Comparison of ENCODE assay signal across 8 cellular contexts in the genomic region with DNA sequence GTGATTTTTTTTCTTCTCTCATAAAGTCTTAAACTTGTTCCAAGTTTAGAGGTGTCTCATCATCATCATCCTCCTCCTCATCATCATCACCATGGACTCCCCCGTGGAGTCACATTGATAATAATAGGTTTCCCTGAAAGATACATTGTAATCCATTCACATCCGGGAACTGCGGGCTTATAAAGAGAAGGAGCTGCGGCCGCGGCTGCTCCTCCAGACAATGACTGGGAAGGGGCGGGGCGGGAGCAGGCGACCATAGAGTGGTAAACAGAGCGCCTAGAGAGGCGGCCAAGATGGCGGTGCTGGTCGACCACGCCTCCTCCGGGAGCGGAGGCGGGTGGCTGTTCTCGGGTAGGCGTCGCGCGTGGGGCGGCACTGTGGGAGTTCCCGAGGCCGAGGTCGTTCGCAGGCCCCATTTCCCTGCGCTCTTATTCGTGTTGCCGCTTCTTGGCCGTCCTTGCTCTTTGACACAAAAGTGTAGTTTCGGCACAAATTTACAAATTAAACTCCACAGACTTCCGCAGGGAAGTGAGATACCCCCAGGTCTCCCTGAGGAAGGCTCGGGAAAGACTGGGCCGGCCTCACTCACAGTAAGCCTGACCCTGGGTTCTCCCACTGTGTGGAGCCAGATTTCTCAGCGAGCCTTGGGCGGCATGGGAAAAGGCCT. TPM values are rescaled to one million over a fixed set of nuclear protein-coding genes. Genes with fewer than 3 reads are reported as not detected.
DNase-seq lines count a peak whose midpoint lies in the region; ATAC-seq and TF ChIP-seq lines count a peak whose summit lies in the region.

No MANE protein-coding gene starts in this region.

- peak; percentile 55 for TF ChIP-seq EP300 in neural cell (conservative IDR thresholded peaks at IDR 0.05; ENCODE audit: poor library complexity, severe bottlenecking)

- peaks cover 4% of the 10 kb centered on the region for H3K9me3 Mint-ChIP-seq in stimulated activated naive CD8-positive, alpha-beta T cell treated with anti-CD3 and anti-CD28 coated beads, Interleukin-15, Interleukin-2, amounts not matched to agents 100 ng/mL and 50 ng/mL, for 24 hours

- H3K27ac Mint-ChIP-seq in stimulated activated naive CD8-positive, alpha-beta T cell treated with anti-CD3 and anti-CD28 coated beads, Interleukin-15, Interleukin-2, amounts not matched to agents 100 ng/mL and 50 ng/mL, for 24 hours: peak overlapping the region; percentile 63

- H3K27me3 ChIP-seq in foreskin keratinocyte (no peaks in the 10 kb centered on the region), neural cell (ENCODE audit: insufficient read depth, low read depth, low read length) (no peaks in the 10 kb centered on the region)

- H3K4me3 ChIP-seq in LNCaP clone FGC (ENCODE audit: low read depth, low read length): peak overlapping the region; percentile 6; the same call in 1 of the 2 replicates
- peak overlapping the region; percentile 68 for H3K4me3 ChIP-seq in neural cell (ENCODE audit: low read length)

- H3K4me1 Mint-ChIP-seq in stimulated activated naive CD8-positive, alpha-beta T cell treated with anti-CD3 and anti-CD28 coated beads, Interleukin-15, Interleukin-2, amounts not matched to agents 100 ng/mL and 50 ng/mL, for 24 hours (ENCODE audit: low read depth): peaks cover 38% of the 10 kb centered on the region

- DNase-seq in DMS53 (lab: John Stamatoyannopoulos, UW) (peak; percentile 100), LNCaP clone FGC (ENCODE audit: low read depth) (peak; percentile 27), RWPE1 (ENCODE audit: low spot score) (peak; percentile 76), foreskin keratinocyte (peak; percentile 72 to 85)
- DNase-seq in activated naive CD4-positive, alpha-beta T cell (lab: John Stamatoyannopoulos, UW): peak in 3 of 4 experiments; percentile 27 to 70 (median 33)

- POLR2A ChIA-PET in RWPE1 (lab: Yijun Ruan, JAX; ENCODE audit: low non-redundant PET): no interaction called here

- no peaks in the 10 kb centered on the region for H3K36me3 ChIP-seq in neural cell (ENCODE audit: insufficient read depth, low read length)

- ATAC-seq in GM21786 (IDR thresholded peaks at IDR 0.05; ENCODE audit: unreplicated experiment) (peak; percentile 83), foreskin keratinocyte (peak; percentile 82)

- H3K79me2 ChIP-seq in neural cell (replicated peaks; ENCODE audit: insufficient read depth, low read length): peaks cover 18% of the 10 kb centered on the region

- H3K9ac ChIP-seq in neural cell (ENCODE audit: low read length): peak overlapping the region; percentile 64

- no peaks in the 10 kb centered on the region for H4K20me1 ChIP-seq in neural cell (ENCODE audit: insufficient read depth)

- H2AFZ ChIP-seq in neural cell (ENCODE audit: low read depth, low read length): peak overlapping the region; percentile 95

- H3K4me1 ChIP-seq in foreskin keratinocyte: no peaks in the 10 kb centered on the region

- no peak for TF ChIP-seq CTCF in LNCaP clone FGC (IDR thresholded peaks at IDR 0.05; ENCODE audit: control insufficient read depth, extremely low read depth, insufficient read depth)
- TF ChIP-seq CTCF in RWPE1 (conservative IDR thresholded peaks at IDR 0.05; ENCODE audit: low read depth): no peak
- peak; percentile 16 for TF ChIP-seq CTCF in foreskin keratinocyte (conservative IDR thresholded peaks at IDR 0.05)
- peak; percentile 54 for TF ChIP-seq CTCF in neural cell (IDR thresholded peaks at IDR 0.05; ENCODE audit: poor library complexity, severe bottlenecking)

- CTCF ChIA-PET in RWPE1 (lab: Yijun Ruan, JAX): no interaction called here

- peak overlapping the region; percentile 88 for H3K4me3 Mint-ChIP-seq in stimulated activated naive CD8-positive, alpha-beta T cell treated with anti-CD3 and anti-CD28 coated beads, Interleukin-15, Interleukin-2, amounts not matched to agents 100 ng/mL and 50 ng/mL, for 24 hours

- no peak for TF ChIP-seq RAD21 in neural cell (conservative IDR thresholded peaks at IDR 0.05)

- H3K4me2 ChIP-seq in neural cell (ENCODE audit: low read length): peak overlapping the region; percentile 91

- peaks cover 46% of the 10 kb centered on the region for H3K27me3 Mint-ChIP-seq in stimulated activated naive CD8-positive, alpha-beta T cell treated with anti-CD3 and anti-CD28 coated beads, Interleukin-15, Interleukin-2, amounts not matched to agents 100 ng/mL and 50 ng/mL, for 24 hours

- H3K9me3 ChIP-seq in neural cell (ENCODE audit: low read length): no peaks in the 10 kb centered on the region

- peak overlapping the region; percentile 74 for H3K27ac ChIP-seq in RWPE1
- H3K27ac ChIP-seq in foreskin keratinocyte: peak overlapping the region; percentile 80
- H3K27ac ChIP-seq in neural cell (ENCODE audit: low read length): peak overlapping the region; percentile 49

- H3K9me2 ChIP-seq in neural cell (ENCODE audit: insufficient read depth, low read length): no peaks in the 10 kb centered on the region

- H3F3A ChIP-seq in neural cell (ENCODE audit: insufficient read depth, low read length, poor library complexity, severe bottlenecking): no peaks in the 10 kb centered on the region

- peaks cover 5% of the 10 kb centered on the region for H3K36me3 Mint-ChIP-seq in stimulated activated naive CD8-positive, alpha-beta T cell treated with anti-CD3 and anti-CD28 coated beads, Interleukin-15, Interleukin-2, amounts not matched to agents 100 ng/mL and 50 ng/mL, for 24 hours (ENCODE audit: low read depth)

TF ChIP-seq in neural cell, 6 proteins besides CTCF, POLR2A, EP300 and RAD21:
- TF ChIP-seq TAF1 (IDR thresholded peaks at IDR 0.05; ENCODE audit: low read depth) (peak; percentile 75), SMC3 (conservative IDR thresholded peaks at IDR 0.05; ENCODE audit: poor library complexity) (peak; percentile 65), MXI1 (conservative IDR thresholded peaks at IDR 0.05; ENCODE audit: poor library complexity, severe bottlenecking) (peak; percentile 55), EZH2 (IDR thresholded peaks at IDR 0.05; ENCODE audit: borderline replicate concordance, insufficient read depth, low read length, poor library complexity, severe bottlenecking) (no peak), POLR2AphosphoS5 (IDR thresholded peaks at IDR 0.05) (peak; percentile 70)
- TF ChIP-seq, protein P1, sequence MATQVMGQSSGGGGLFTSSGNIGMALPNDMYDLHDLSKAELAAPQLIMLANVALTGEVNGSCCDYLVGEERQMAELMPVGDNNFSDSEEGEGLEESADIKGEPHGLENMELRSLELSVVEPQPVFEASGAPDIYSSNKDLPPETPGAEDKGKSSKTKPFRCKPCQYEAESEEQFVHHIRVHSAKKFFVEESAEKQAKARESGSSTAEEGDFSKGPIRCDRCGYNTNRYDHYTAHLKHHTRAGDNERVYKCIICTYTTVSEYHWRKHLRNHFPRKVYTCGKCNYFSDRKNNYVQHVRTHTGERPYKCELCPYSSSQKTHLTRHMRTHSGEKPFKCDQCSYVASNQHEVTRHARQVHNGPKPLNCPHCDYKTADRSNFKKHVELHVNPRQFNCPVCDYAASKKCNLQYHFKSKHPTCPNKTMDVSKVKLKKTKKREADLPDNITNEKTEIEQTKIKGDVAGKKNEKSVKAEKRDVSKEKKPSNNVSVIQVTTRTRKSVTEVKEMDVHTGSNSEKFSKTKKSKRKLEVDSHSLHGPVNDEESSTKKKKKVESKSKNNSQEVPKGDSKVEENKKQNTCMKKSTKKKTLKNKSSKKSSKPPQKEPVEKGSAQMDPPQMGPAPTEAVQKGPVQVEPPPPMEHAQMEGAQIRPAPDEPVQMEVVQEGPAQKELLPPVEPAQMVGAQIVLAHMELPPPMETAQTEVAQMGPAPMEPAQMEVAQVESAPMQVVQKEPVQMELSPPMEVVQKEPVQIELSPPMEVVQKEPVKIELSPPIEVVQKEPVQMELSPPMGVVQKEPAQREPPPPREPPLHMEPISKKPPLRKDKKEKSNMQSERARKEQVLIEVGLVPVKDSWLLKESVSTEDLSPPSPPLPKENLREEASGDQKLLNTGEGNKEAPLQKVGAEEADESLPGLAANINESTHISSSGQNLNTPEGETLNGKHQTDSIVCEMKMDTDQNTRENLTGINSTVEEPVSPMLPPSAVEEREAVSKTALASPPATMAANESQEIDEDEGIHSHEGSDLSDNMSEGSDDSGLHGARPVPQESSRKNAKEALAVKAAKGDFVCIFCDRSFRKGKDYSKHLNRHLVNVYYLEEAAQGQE (IDR thresholded peaks at IDR 0.05; ENCODE audit: borderline replicate concordance): peak; percentile 84

RNA-seq across cellular contexts. Expression of a gene that starts 1.8 kb away (rescaled TPM):
- 7.3 and 7.5 TPM in 2 replicates for total RNA-seq in foreskin keratinocyte
- polyA plus RNA-seq in foreskin keratinocyte: 0.88 and 1.1 TPM in 2 replicates
- polyA plus RNA-seq in neural cell: 4.2 and 7.0 TPM in 2 replicates
- polyA minus RNA-seq in neural cell: 31.5 and 32.9 TPM in 2 replicates

Comparison
In these comparisons a context has a peak if more than half of its experiments do, and no peak if none do; other contexts are left out.
1. Peak in every context shown above with its lines: DNase-seq, ATAC-seq, H3K4me3 ChIP-seq and H3K27ac ChIP-seq.
2. DNase-seq: peak in every context shown above with its lines; median percentile 100 in DMS53; 78 in foreskin keratinocyte; 76 in RWPE1; 33 in activated naive CD4-positive, alpha-beta T cell; 27 in LNCaP clone FGC.
3. CTCF ChIP-seq: peak in foreskin keratinocyte (single experiment) and neural cell (single experiment); none in LNCaP clone FGC (single experiment) and RWPE1 (single experiment).